ENCODE assay signal across 1 cellular context in genomic region chr3:194496217-194496881, GRCh38.
TF ChIP-seq lines count a peak whose summit lies in the region.

No MANE protein-coding gene starts in this region.

TF ChIP-seq in IMR-90, 13 proteins besides CTCF, POLR2A, EP300 and RAD21 (continued from another document):
- TF ChIP-seq CEBPB (IDR thresholded peaks at IDR 0.05; ENCODE audit: low read depth, low read length), result no peak
- no peak for TF ChIP-seq RFX5 (IDR thresholded peaks at IDR 0.05; ENCODE audit: low read depth, low read length)
- TF ChIP-seq SMC3 (IDR thresholded peaks at IDR 0.05; ENCODE audit: low read depth, low read length), result no peak
- no peak for TF ChIP-seq CHD1 (IDR thresholded peaks at IDR 0.05; ENCODE audit: low read depth, low read length)
- TF ChIP-seq RCOR1 (IDR thresholded peaks at IDR 0.05; ENCODE audit: insufficient replicate concordance, low read length), result no peak
- TF ChIP-seq FOS (IDR thresholded peaks at IDR 0.05; ENCODE audit: low read depth, low read length), result no peak
- no peak for TF ChIP-seq MAFK (IDR thresholded peaks at IDR 0.05; ENCODE audit: low read depth, low read length)
- TF ChIP-seq ELK1 (IDR thresholded peaks at IDR 0.05; ENCODE audit: borderline replicate concordance, low read depth, low read length), result no peak
- TF ChIP-seq BHLHE40 (IDR thresholded peaks at IDR 0.05; ENCODE audit: low read depth, low read length), result no peak
